ENCODE assay signal across 1 cellular context in genomic region chr15:80953001-80953952, GRCh38.
TF ChIP-seq lines count a peak whose summit lies in the region.

No MANE protein-coding gene starts in this region.

TF ChIP-seq in IMR-90, 13 proteins besides CTCF, POLR2A, EP300 and RAD21:
- no peak for TF ChIP-seq ELK1 (IDR thresholded peaks at IDR 0.05; ENCODE audit: borderline replicate concordance, low read depth, low read length)
- TF ChIP-seq CHD1 (IDR thresholded peaks at IDR 0.05; ENCODE audit: low read depth, low read length), result no peak
- TF ChIP-seq FOS (IDR thresholded peaks at IDR 0.05; ENCODE audit: low read depth, low read length), result no peak
- no peak for TF ChIP-seq BHLHE40 (IDR thresholded peaks at IDR 0.05; ENCODE audit: low read depth, low read length)
- no peak for TF ChIP-seq CEBPB (IDR thresholded peaks at IDR 0.05; ENCODE audit: low read depth, low read length)
- no peak; the same call in 1 of the 2 replicates for TF ChIP-seq MAZ (IDR thresholded peaks at IDR 0.05; ENCODE audit: borderline replicate concordance, low read depth, low read length)
- no peak for TF ChIP-seq MXI1 (IDR thresholded peaks at IDR 0.05; ENCODE audit: borderline replicate concordance, low read depth, low read length)
- no peak for TF ChIP-seq SMC3 (IDR thresholded peaks at IDR 0.05; ENCODE audit: low read depth, low read length)
- TF ChIP-seq RFX5 (IDR thresholded peaks at IDR 0.05; ENCODE audit: low read depth, low read length), result no peak
- no peak for TF ChIP-seq USF2 (IDR thresholded peaks at IDR 0.05; ENCODE audit: low read depth, low read length)
- TF ChIP-seq RCOR1 (IDR thresholded peaks at IDR 0.05; ENCODE audit: insufficient replicate concordance, low read length), result no peak
- no peak for TF ChIP-seq NFE2L2 (IDR thresholded peaks at IDR 0.05; ENCODE audit: low read depth, low read length)
- no peak for TF ChIP-seq MAFK (IDR thresholded peaks at IDR 0.05; ENCODE audit: low read depth, low read length)
